Comparison of ENCODE assay signal across 15 cellular contexts in genomic region chr17:4006745-4007211, GRCh38. TPM values are rescaled to one million over a fixed set of nuclear protein-coding genes. Genes with fewer than 3 reads are reported as not detected.
DNase-seq lines count a peak whose midpoint lies in the region; ATAC-seq and TF ChIP-seq lines count a peak whose summit lies in the region.
"Had no signal": no experiment of that assay in that cellular context is flagged by ENCODE, and none has a peak within 500 bp of the region (broad histone marks: within the 10 kb centered on the region; RNA-seq: fewer than 3 reads in every experiment).

No MANE protein-coding gene starts in this region.

- intact Hi-C loops in sciatic nerve (cut with DNase I) = no loop called here

- no peak overlapping the region; the same call in 2 of the 3 replicates for H3K4me3 Mint-ChIP-seq in GM23338
- H3K4me3 Mint-ChIP-seq: effector memory CD8-positive, alpha-beta T cell had no signal

- peaks cover 22% of the 10 kb centered on the region for H3K27me3 Mint-ChIP-seq in GM23338 (ENCODE audit: insufficient read depth, low read depth, poor library complexity)
- H3K27me3 Mint-ChIP-seq: effector memory CD8-positive, alpha-beta T cell had no signal

- H4K20me1 ChIP-seq in GM23338 (replicated peaks; ENCODE audit: insufficient read depth) = no peaks in the 10 kb centered on the region
- H4K20me1 ChIP-seq in hepatocyte (ENCODE audit: insufficient read depth, poor library complexity, severe bottlenecking) = no peaks in the 10 kb centered on the region
- H4K20me1 ChIP-seq in Karpas-422 (ENCODE audit: insufficient read depth, low read depth, low read length) = peaks cover 13% of the 10 kb centered on the region

- H3K36me3 Mint-ChIP-seq in GM23338 (ENCODE audit: low read depth) = peaks cover 8% of the 10 kb centered on the region; the same call in 2 of the 3 replicates

- no peak overlapping the region for H3K27ac ChIP-seq in GM23338 (ENCODE audit: low read depth)
- H3K27ac ChIP-seq in hepatocyte = peak overlapping the region; percentile 40
- H3K27ac ChIP-seq in Karpas-422 (ENCODE audit: low read length) = no peak overlapping the region

- no peaks in the 10 kb centered on the region for H3K27me3 ChIP-seq in GM23338 (ENCODE audit: insufficient read depth)
- H3K27me3 ChIP-seq in NT2/D1 (ENCODE audit: insufficient read depth, insufficient read length) = no peaks in the 10 kb centered on the region
- no peaks in the 10 kb centered on the region for H3K27me3 ChIP-seq in hepatocyte
- no peaks in the 10 kb centered on the region for H3K27me3 ChIP-seq in Karpas-422 (ENCODE audit: low read length)

- ATAC-seq in GM23338 (no peak), sciatic nerve (no peak), HG02970 (IDR thresholded peaks at IDR 0.05; ENCODE audit: low FRiP score, unreplicated experiment) (no peak)
- ATAC-seq: effector memory CD8-positive, alpha-beta T cell had no signal

- H3K4me1 ChIP-seq in GM23338 (ENCODE audit: insufficient read depth) = peaks cover 10% of the 10 kb centered on the region
- H3K4me1 ChIP-seq in NT2/D1 (ENCODE audit: insufficient read depth, insufficient read length) = peaks cover 12% of the 10 kb centered on the region
- H3K4me1 ChIP-seq in hepatocyte (ENCODE audit: insufficient read depth) = peaks cover 15% of the 10 kb centered on the region
- peaks cover 14% of the 10 kb centered on the region for H3K4me1 ChIP-seq in Karpas-422 (ENCODE audit: low read length)

- TF ChIP-seq CTCF in GM23338 (conservative IDR thresholded peaks at IDR 0.05; ENCODE audit: low read depth in 2 of 2) (no peak), hepatocyte (IDR thresholded peaks at IDR 0.05; ENCODE audit: poor library complexity) (no peak)

- H3K4me2 ChIP-seq in GM23338 = no peak overlapping the region
- no peak overlapping the region for H3K4me2 ChIP-seq in hepatocyte
- no peak overlapping the region for H3K4me2 ChIP-seq in Karpas-422 (ENCODE audit: low read depth, low read length, poor library complexity, severe bottlenecking)

- no peaks in the 10 kb centered on the region for H3K9me3 Mint-ChIP-seq in GM23338
- H3K9me3 Mint-ChIP-seq: effector memory CD8-positive, alpha-beta T cell had no signal

- no peaks in the 10 kb centered on the region for H3K9me3 ChIP-seq in NT2/D1 (ENCODE audit: insufficient read depth, low read length)
- H3K9me3 ChIP-seq in hepatocyte (ENCODE audit: low read depth) = no peaks in the 10 kb centered on the region
- H3K9me3 ChIP-seq in Karpas-422 (ENCODE audit: low read length) = no peaks in the 10 kb centered on the region

- H3F3A ChIP-seq in GM23338 (replicated peaks; ENCODE audit: low read depth) = peaks cover 5% of the 10 kb centered on the region; the same call in 1 of the 2 replicates

- H3K4me3 ChIP-seq in GM23338 (no peak overlapping the region), NT2/D1 (ENCODE audit: insufficient read length, low read depth) (no peak overlapping the region), hepatocyte (no peak overlapping the region), Karpas-422 (ENCODE audit: low read length) (no peak overlapping the region)

- H3K27ac Mint-ChIP-seq in GM23338 = no peak overlapping the region; the same call in 1 of the 2 replicates
- H3K27ac Mint-ChIP-seq: effector memory CD8-positive, alpha-beta T cell had no signal

- H3K4me1 Mint-ChIP-seq in GM23338 = peaks cover 31% of the 10 kb centered on the region

- H3K36me3 ChIP-seq in GM23338 (ENCODE audit: insufficient read depth) = peaks cover 7% of the 10 kb centered on the region; the same call in 1 of the 2 replicates
- peaks cover 43% of the 10 kb centered on the region for H3K36me3 ChIP-seq in NT2/D1 (ENCODE audit: insufficient read depth, insufficient read length, low read length)
- no peaks in the 10 kb centered on the region for H3K36me3 ChIP-seq in hepatocyte (replicated peaks; ENCODE audit: insufficient read depth, low read depth)
- no peaks in the 10 kb centered on the region for H3K36me3 ChIP-seq in Karpas-422 (ENCODE audit: insufficient read depth, low read length)

- H3K79me2 ChIP-seq in GM23338 (replicated peaks; ENCODE audit: insufficient read depth) (no peaks in the 10 kb centered on the region), hepatocyte (no peaks in the 10 kb centered on the region), Karpas-422 (ENCODE audit: low read length) (no peaks in the 10 kb centered on the region)

- H3K9me2 ChIP-seq in GM23338 (ENCODE audit: insufficient read depth) (no peaks in the 10 kb centered on the region), hepatocyte (replicated peaks; ENCODE audit: insufficient read depth) (no peaks in the 10 kb centered on the region), Karpas-422 (replicated peaks; ENCODE audit: insufficient read depth, low read length) (no peaks in the 10 kb centered on the region)

- WGBS in hepatocyte (ENCODE audit: low lambda C conversion rate, missing lambda C conversion rate) = 51% methylated on average over 8 of the region's 8 CpGs

- H3K9ac ChIP-seq in NT2/D1 (ENCODE audit: insufficient read length, low read depth) = peak overlapping the region; percentile 2
- H3K9ac ChIP-seq in Karpas-422 (ENCODE audit: low read length) = no peak overlapping the region

- H2AFZ ChIP-seq in GM23338 = no peak overlapping the region
- H2AFZ ChIP-seq in hepatocyte = no peak overlapping the region
- no peak overlapping the region for H2AFZ ChIP-seq in Karpas-422 (ENCODE audit: low read length)

- DNase-seq in GM23338 (ENCODE audit: low spot score) (peak; percentile 17), NT2/D1 (ENCODE audit: low read depth, low spot score) (no peak), hepatocyte (ENCODE audit: low spot score) (peak; percentile 46), sciatic nerve (ENCODE audit: low spot score) (peak; percentile 44), Karpas-422 (no peak), pons (ENCODE audit: low spot score) (no peak)
- DNase-seq: activated CD4-positive, CD25-positive, alpha-beta regulatory T cell; activated gamma-delta T cell; cerebellar nuclear complex; effector memory CD8-positive, alpha-beta T cell; KG1; RPMI8226; SW 1271 had no signal

TF ChIP-seq in GM23338, 12 proteins besides CTCF, POLR2A, EP300 and RAD21 (continues in another document):
- TF ChIP-seq JUNB (IDR thresholded peaks at IDR 0.05; ENCODE audit: unreplicated experiment) (no peak), ETS1 (IDR thresholded peaks at IDR 0.05) (no peak), STAT1 (IDR thresholded peaks at IDR 0.05; ENCODE audit: unreplicated experiment) (no peak), POLR2AphosphoS5 (IDR thresholded peaks at IDR 0.05; ENCODE audit: low read depth) (no peak), ZNF331 (CRISPR knock-in tag; IDR thresholded peaks at IDR 0.05; ENCODE audit: low read depth) (no peak)

RNA-seq across cellular contexts. Expression of gene ATP2A3, which starts 42.5 kb away (rescaled TPM):
- total RNA-seq in GM23338 (2014; rRNA removed; shearing (Covaris generic)) = 32.6 and 35.2 TPM in 2 replicates
- polyA plus RNA-seq in GM23338 (2016; fragmentation: Nextera tagmentation; extraction: Ambion mirVana) (8.2 and 9.6 TPM in 2 replicates), hepatocyte (2.2 and 4.5 TPM in 2 replicates)
- total RNA-seq in hepatocyte (2.4 and 4.1 TPM in 2 replicates), sciatic nerve (13.8 TPM)
- total RNA-seq in Karpas-422 (2014; rRNA removed; shearing (Covaris generic); ENCODE audit: low replicate concordance) = 101 and 204 TPM in 2 replicates
- polyA plus RNA-seq: neural cell had no signal

Comparison
In these comparisons a context has a peak if more than half of its experiments do, and no peak if none do; other contexts are left out.
1. DNase-seq: peak in GM23338 (single experiment), hepatocyte (single experiment) and sciatic nerve (single experiment); none in NT2/D1 (single experiment), Karpas-422 (single experiment) and pons (single experiment).